10 cellular contexts compared by ENCODE assay signal in the genomic region with DNA sequence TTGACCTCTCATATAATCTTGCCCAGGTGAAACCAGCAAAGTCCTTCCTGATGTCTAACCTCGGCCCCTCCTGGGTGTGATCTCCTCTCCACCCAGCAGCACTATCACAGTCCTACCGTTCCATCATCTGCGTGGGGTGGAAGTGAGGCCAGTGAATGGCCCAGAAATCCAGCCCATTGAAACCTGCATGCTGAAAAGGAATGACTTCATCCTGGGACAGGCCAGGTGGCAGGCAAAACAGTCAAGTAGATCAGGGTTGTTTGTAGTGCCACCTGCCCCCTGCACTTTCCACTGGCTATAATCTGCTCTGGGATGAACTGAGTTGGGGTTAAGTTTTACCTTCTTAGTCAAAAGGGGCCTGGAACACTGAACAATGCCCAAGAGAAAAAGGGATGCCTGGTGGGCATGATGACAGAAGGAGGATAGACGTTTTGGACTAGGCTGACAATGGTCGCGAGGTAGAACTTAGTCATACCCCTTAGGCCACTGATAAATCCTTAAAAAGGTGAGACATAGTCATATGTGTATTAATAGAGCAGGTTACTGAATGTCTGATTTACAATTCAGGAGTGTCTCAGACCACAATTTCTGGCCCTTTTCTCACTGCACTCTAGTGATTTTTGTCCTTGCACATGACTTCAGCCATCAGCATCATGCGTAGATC. TPM values are rescaled to one million over a fixed set of nuclear protein-coding genes. Genes with fewer than 3 reads are reported as not detected.
A peak's percentile ranks its signal among the peaks of the same experiment; 100 is the strongest.
DNase-seq lines count a peak whose midpoint lies in the region; TF ChIP-seq lines count a peak whose summit lies in the region.
"Had no signal": no experiment of that assay in that cellular context is flagged by ENCODE, and none has a peak within 500 bp of the region (broad histone marks: within the 10 kb centered on the region; RNA-seq: fewer than 3 reads in every experiment).

No MANE protein-coding gene starts in this region.

- H3K4me3 ChIP-seq in hepatocyte: no peak overlapping the region
- H3K4me3 ChIP-seq in spleen: no peak overlapping the region

- H3K4me1 Mint-ChIP-seq in T-helper 1 cell treated with Interleukin-12 subunit alpha and Interleukin-12 subunit beta and Interleukin-4 antibody, amounts not matched to agents 30 μg/mL and 1 μg/mL, for 36 hours (ENCODE audit: low read depth): peaks cover 12% of the 10 kb centered on the region
- H3K4me1 Mint-ChIP-seq in activated T-helper 2 cell treated with anti-CD3 and anti-CD28 coated beads, Interferon-gamma antibody, Interleukin-2, Interleukin-4, amounts not matched to agents 10 μg/mL and 5 μg/mL and 100 μg/mL, durations not matched to agents 14 hours and 24 hours and 36 hours (ENCODE audit: low read depth): peaks cover 42% of the 10 kb centered on the region

- TF ChIP-seq CTCF in hepatocyte (IDR thresholded peaks at IDR 0.05; ENCODE audit: poor library complexity): no peak
- no peak for TF ChIP-seq CTCF in spleen (IDR thresholded peaks at IDR 0.05 in 8 of 11, conservative IDR thresholded peaks at IDR 0.05 in 3 of 11)

- H3K9me3 ChIP-seq in hepatocyte (ENCODE audit: low read depth): no peaks in the 10 kb centered on the region
- no peaks in the 10 kb centered on the region for H3K9me3 ChIP-seq in spleen

- no peak overlapping the region for H2AFZ ChIP-seq in hepatocyte

- intact Hi-C loops in activated T-helper 2 cell treated with anti-CD3 and anti-CD28 coated beads, Interferon-gamma antibody, Interleukin-2, Interleukin-4, amounts not matched to agents 10 μg/mL and 5 μg/mL and 100 μg/mL, durations not matched to agents 14 hours and 24 hours and 36 hours (cut with micrococcal nuclease): loop anchor here (1.0 to 10.0 kb wide), 6 partner anchors 8 to 144 kb away; a partner anchor contains a TSS
- intact Hi-C loops in spleen (cut with DNase I; ENCODE audit: low total_unique reads): loop anchor here (10.0 kb wide), 2 partner anchors 64 to 144 kb away; no protein-coding TSS in a partner anchor

- H3K4me1 ChIP-seq in hepatocyte (ENCODE audit: insufficient read depth): peaks cover 22% of the 10 kb centered on the region
- H3K4me1 ChIP-seq in spleen: peaks cover 9 to 50% (median 23%) of the 10 kb centered on the region in 6 donors

- H3K27ac ChIP-seq in hepatocyte: peak overlapping the region; percentile 95
- peak overlapping the region in 1 of 8 donors; percentile 93 for H3K27ac ChIP-seq in spleen

- H3K27me3 Mint-ChIP-seq in T-helper 1 cell treated with Interleukin-12 subunit alpha and Interleukin-12 subunit beta and Interleukin-4 antibody, amounts not matched to agents 30 μg/mL and 1 μg/mL, for 36 hours (ENCODE audit: low read depth): no peaks in the 10 kb centered on the region
- H3K27me3 Mint-ChIP-seq in activated T-helper 2 cell treated with anti-CD3 and anti-CD28 coated beads, Interferon-gamma antibody, Interleukin-2, Interleukin-4, amounts not matched to agents 10 μg/mL and 5 μg/mL and 100 μg/mL, durations not matched to agents 14 hours and 24 hours and 36 hours (ENCODE audit: low read depth): no peaks in the 10 kb centered on the region

- WGBS in hepatocyte (ENCODE audit: low lambda C conversion rate, missing lambda C conversion rate): 84% methylated on average over 7 of the region's 7 CpGs
- WGBS in spleen, 5 donors: 85 to 89% (median 87%) methylated on average over 7 of the region's 7 CpGs

- peak overlapping the region; percentile 89 for H3K4me2 ChIP-seq in hepatocyte

- H3K9me2 ChIP-seq in hepatocyte (replicated peaks; ENCODE audit: insufficient read depth): no peaks in the 10 kb centered on the region

- no peaks in the 10 kb centered on the region for H3K79me2 ChIP-seq in hepatocyte

- H4K20me1 ChIP-seq in hepatocyte (ENCODE audit: insufficient read depth, poor library complexity, severe bottlenecking): no peaks in the 10 kb centered on the region

- peak overlapping the region; percentile 89 for H3K4me3 Mint-ChIP-seq in T-helper 1 cell treated with Interleukin-12 subunit alpha and Interleukin-12 subunit beta and Interleukin-4 antibody, amounts not matched to agents 30 μg/mL and 1 μg/mL, for 36 hours
- H3K4me3 Mint-ChIP-seq in activated T-helper 2 cell treated with anti-CD3 and anti-CD28 coated beads, Interferon-gamma antibody, Interleukin-2, Interleukin-4, amounts not matched to agents 10 μg/mL and 5 μg/mL and 100 μg/mL, durations not matched to agents 14 hours and 24 hours and 36 hours (ENCODE audit: low read depth): peak overlapping the region; percentile 62

- H3K36me3 Mint-ChIP-seq in T-helper 1 cell treated with Interleukin-12 subunit alpha and Interleukin-12 subunit beta and Interleukin-4 antibody, amounts not matched to agents 30 μg/mL and 1 μg/mL, for 36 hours (ENCODE audit: low read depth): no peaks in the 10 kb centered on the region
- H3K36me3 Mint-ChIP-seq in activated T-helper 2 cell treated with anti-CD3 and anti-CD28 coated beads, Interferon-gamma antibody, Interleukin-2, Interleukin-4, amounts not matched to agents 10 μg/mL and 5 μg/mL and 100 μg/mL, durations not matched to agents 14 hours and 24 hours and 36 hours (ENCODE audit: low read depth): peaks cover 29% of the 10 kb centered on the region

- no peaks in the 10 kb centered on the region for H3K9me3 Mint-ChIP-seq in T-helper 1 cell treated with Interleukin-12 subunit alpha and Interleukin-12 subunit beta and Interleukin-4 antibody, amounts not matched to agents 30 μg/mL and 1 μg/mL, for 36 hours
- no peaks in the 10 kb centered on the region for H3K9me3 Mint-ChIP-seq in activated T-helper 2 cell treated with anti-CD3 and anti-CD28 coated beads, Interferon-gamma antibody, Interleukin-2, Interleukin-4, amounts not matched to agents 10 μg/mL and 5 μg/mL and 100 μg/mL, durations not matched to agents 14 hours and 24 hours and 36 hours

- no peak for TF ChIP-seq POLR2A in spleen (IDR thresholded peaks at IDR 0.05)

- DNase-seq in T-helper 1 cell: no peak
- DNase-seq in activated T-helper 2 cell treated with anti-CD3 and anti-CD28 coated beads, Interferon-gamma antibody, Interleukin-2, Interleukin-4, amounts not matched to agents 10 μg/mL and 5 μg/mL and 100 μg/mL, durations not matched to agents 14 hours and 24 hours and 36 hours (ENCODE audit: low spot score): no peak
- DNase-seq in hepatocyte (ENCODE audit: low spot score): no peak
- DNase-seq in spleen: peak; percentile 28
- no peak for DNase-seq in stimulated activated CD4-positive, alpha-beta T cell treated with anti-CD3 and anti-CD28 coated beads, Interleukin-4, amount 100 ng/mL, for 24 hours
- no peak for DNase-seq in DMS79 (lab: John Stamatoyannopoulos, UW)
- no peak for DNase-seq in pons (ENCODE audit: low spot score)
- DNase-seq: NCI-H1105 had no signal

- peak overlapping the region; percentile 73 for H3K27ac Mint-ChIP-seq in T-helper 1 cell treated with Interleukin-12 subunit alpha and Interleukin-12 subunit beta and Interleukin-4 antibody, amounts not matched to agents 30 μg/mL and 1 μg/mL, for 36 hours
- H3K27ac Mint-ChIP-seq in activated T-helper 2 cell treated with anti-CD3 and anti-CD28 coated beads, Interferon-gamma antibody, Interleukin-2, Interleukin-4, amounts not matched to agents 10 μg/mL and 5 μg/mL and 100 μg/mL, durations not matched to agents 14 hours and 24 hours and 36 hours: peak overlapping the region; percentile 89

- H3K36me3 ChIP-seq in hepatocyte (replicated peaks; ENCODE audit: insufficient read depth, low read depth) (no peaks in the 10 kb centered on the region), spleen (no peaks in the 10 kb centered on the region)

- H3K27me3 ChIP-seq in hepatocyte (no peaks in the 10 kb centered on the region), spleen (replicated peaks in 1 of 7) (no peaks in the 10 kb centered on the region)

RNA-seq across cellular contexts. Expression of a gene that starts 8.1 kb away (rescaled TPM):
- 2,402 and 2,404 TPM in 2 replicates for total RNA-seq in activated T-helper 2 cell treated with anti-CD3 and anti-CD28 coated beads, Interferon-gamma antibody, Interleukin-2, Interleukin-4, amounts not matched to agents 10 μg/mL and 5 μg/mL and 100 μg/mL, durations not matched to agents 14 hours and 24 hours and 36 hours
- total RNA-seq in hepatocyte (884 and 891 TPM in 2 replicates), spleen (100 to 1,000 TPM; 372 to 546 (median 415) TPM)
- polyA plus RNA-seq in hepatocyte (422 and 440 TPM in 2 replicates), spleen (100 to 1,000 TPM; 196 to 330 (median 302) TPM)

RNA-seq across cellular contexts. Expression of a gene that starts 15.4 kb away (rescaled TPM):
- total RNA-seq in activated T-helper 2 cell treated with anti-CD3 and anti-CD28 coated beads, Interferon-gamma antibody, Interleukin-2, Interleukin-4, amounts not matched to agents 10 μg/mL and 5 μg/mL and 100 μg/mL, durations not matched to agents 14 hours and 24 hours and 36 hours: 125 and 134 TPM in 2 replicates
- total RNA-seq in hepatocyte (23.3 and 32.4 TPM in 2 replicates), spleen (10 to 100 TPM; 28.3 to 49.4 (median 33.7) TPM)
- polyA plus RNA-seq in hepatocyte (28.5 and 30.8 TPM in 2 replicates), spleen (10 to 100 TPM in 1 of 3 donors, 1 to 10 TPM in 2; 8.5 to 18.4 (median 9.2) TPM)

RNA-seq across cellular contexts. Expression of a gene that starts 18.5 kb away (rescaled TPM):
- total RNA-seq in activated T-helper 2 cell treated with anti-CD3 and anti-CD28 coated beads, Interferon-gamma antibody, Interleukin-2, Interleukin-4, amounts not matched to agents 10 μg/mL and 5 μg/mL and 100 μg/mL, durations not matched to agents 14 hours and 24 hours and 36 hours: 27.6 and 29.6 TPM in 2 replicates
- total RNA-seq in hepatocyte (73.0 and 74.1 TPM in 2 replicates), spleen (10 to 100 TPM; 22.4 to 30.4 (median 27.9) TPM)
- polyA plus RNA-seq in hepatocyte (92.9 and 104 TPM in 2 replicates), spleen (10 to 100 TPM; 17.6 to 22.0 (median 21.7) TPM)

RNA-seq across cellular contexts. Expression of a gene that starts 22.1 kb away (rescaled TPM):
- not detected in 2 replicates for total RNA-seq in activated T-helper 2 cell treated with anti-CD3 and anti-CD28 coated beads, Interferon-gamma antibody, Interleukin-2, Interleukin-4, amounts not matched to agents 10 μg/mL and 5 μg/mL and 100 μg/mL, durations not matched to agents 14 hours and 24 hours and 36 hours
- total RNA-seq in hepatocyte (not detected in 2 replicates), spleen (1 to 10 TPM in 3 of 7 donors, under 1 TPM in 3, not detected in 1; 0.34 to 1.5 (median 0.87) TPM)
- polyA plus RNA-seq in hepatocyte (2.0 TPM in 1 of 2 replicates, not detected in the other), spleen (1 to 10 TPM in 1 of 3 donors, under 1 TPM in 1, not detected in 1; 0.42 to 1.4 TPM)
- total RNA-seq: liver had no signal

RNA-seq across cellular contexts. Expression of a gene that starts 26.5 kb away (rescaled TPM):
- total RNA-seq in activated T-helper 2 cell treated with anti-CD3 and anti-CD28 coated beads, Interferon-gamma antibody, Interleukin-2, Interleukin-4, amounts not matched to agents 10 μg/mL and 5 μg/mL and 100 μg/mL, durations not matched to agents 14 hours and 24 hours and 36 hours: 23.8 and 25.1 TPM in 2 replicates
- total RNA-seq in hepatocyte (13.2 and 16.7 TPM in 2 replicates), spleen (10 to 100 TPM; 32.2 to 89.7 (median 60.7) TPM)
- polyA plus RNA-seq in hepatocyte (9.6 and 14.0 TPM in 2 replicates), spleen (10 to 100 TPM; 41.3 to 49.8 (median 42.3) TPM)
